Comparison of ENCODE assay signal across 12 cellular contexts in genomic region chr3:143266936-143267335, GRCh38.
A peak's percentile ranks its signal among the peaks of the same experiment; 100 is the strongest.
DNase-seq lines count a peak whose midpoint lies in the region; ATAC-seq and TF ChIP-seq lines count a peak whose summit lies in the region.
"Had no signal": no experiment of that assay in that cellular context is flagged by ENCODE, and none has a peak within 500 bp of the region (broad histone marks: within the 10 kb centered on the region; RNA-seq: fewer than 3 reads in every experiment).

No MANE protein-coding gene starts in this region.

- POLR2A ChIA-PET in GM10248 (lab: Yijun Ruan, JAX), result no interaction called here

- no peak for TF ChIP-seq CTCF in GM10248 (IDR thresholded peaks at IDR 0.05; ENCODE audit: control extremely low read depth, extremely low read depth, low read depth, missing control alignments)

- CTCF ChIA-PET in GM10248 (lab: Yijun Ruan, JAX), result interaction anchor here (1.4 kb wide), 1 partner anchor 14 kb away, joined by 8 read pairs; no protein-coding TSS in a partner anchor

- ATAC-seq in GM19351 (IDR thresholded peaks at IDR 0.05; ENCODE audit: unreplicated experiment) (peak; percentile 81), HG02981 (IDR thresholded peaks at IDR 0.05; ENCODE audit: unreplicated experiment) (peak; percentile 89)

- peak; percentile 23 for DNase-seq in GM10248 (ENCODE audit: extremely low spot score)
- DNase-seq in RPMI8226, result peak; percentile 70
- DNase-seq in NCI-H510A treated with DMSO at 0.1 percent for 48 hours (lab: John Stamatoyannopoulos, UW), result no peak
- DNase-seq in iPS-NIHi11 (ENCODE audit: low spot score), result no peak
- DNase-seq in GDM1 (lab: John Stamatoyannopoulos, UW), result no peak
- DNase-seq in T1000 (lab: John Stamatoyannopoulos, UW), result no peak
- DNase-seq: adrenal gland, DMS153, dorsolateral prefrontal cortex, NCI-H1930 had no signal

Comparison
In these comparisons a context has a peak if more than half of its experiments do, and no peak if none do; other contexts are left out.
1. DNase-seq: peak in GM10248 (single experiment) and RPMI8226 (single experiment); none in NCI-H510A treated with DMSO at 0.1 percent for 48 hours (single experiment), iPS-NIHi11 (single experiment), GDM1 (single experiment) and T1000 (single experiment).